ENCODE assay signal across 10 cellular contexts in the genomic region with DNA sequence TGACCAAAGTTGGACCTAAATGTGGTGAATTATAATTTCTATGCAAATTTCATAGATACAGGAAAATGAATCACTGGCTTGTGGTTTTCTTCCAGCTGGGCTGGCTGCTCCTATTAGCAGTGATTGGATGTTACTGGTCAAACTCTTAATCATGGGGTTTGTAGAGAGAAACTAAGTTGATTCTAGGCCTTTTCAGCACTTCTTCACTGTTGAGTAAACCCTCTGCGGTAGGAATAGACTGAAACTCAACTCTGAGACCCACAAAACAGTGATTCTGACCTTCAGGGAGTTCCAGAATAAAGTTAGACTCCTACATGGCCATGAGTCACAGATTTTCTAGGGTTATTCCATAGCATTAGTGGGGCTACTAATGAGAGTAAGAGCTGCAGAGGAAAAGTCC. TPM values are rescaled to one million over a fixed set of nuclear protein-coding genes. Genes with fewer than 3 reads are reported as not detected.
DNase-seq lines count a peak whose midpoint lies in the region; ATAC-seq and TF ChIP-seq lines count a peak whose summit lies in the region.
"Had no signal": no experiment of that assay in that cellular context is flagged by ENCODE, and none has a peak within 500 bp of the region (broad histone marks: within the 10 kb centered on the region; RNA-seq: fewer than 3 reads in every experiment).

No MANE protein-coding gene starts in this region.

- no peaks in the 10 kb centered on the region for H3K4me1 Mint-ChIP-seq in stimulated activated effector memory CD8-positive, alpha-beta T cell treated with anti-CD3 and anti-CD28 coated beads, Interleukin-12 subunit alpha, Interleukin-12 subunit beta, amount 100 ng/mL, for 72 hours
- H3K4me1 Mint-ChIP-seq: naive B cell had no signal

- no peaks in the 10 kb centered on the region for H3K9me3 Mint-ChIP-seq in stimulated activated effector memory CD8-positive, alpha-beta T cell treated with anti-CD3 and anti-CD28 coated beads, Interleukin-12 subunit alpha, Interleukin-12 subunit beta, amount 100 ng/mL, for 72 hours
- H3K9me3 Mint-ChIP-seq: naive B cell had no signal

- no peak overlapping the region for H3K4me3 Mint-ChIP-seq in stimulated activated effector memory CD8-positive, alpha-beta T cell treated with anti-CD3 and anti-CD28 coated beads, Interleukin-12 subunit alpha, Interleukin-12 subunit beta, amount 100 ng/mL, for 72 hours
- H3K4me3 Mint-ChIP-seq: naive B cell had no signal

- ATAC-seq in GM18873 (IDR thresholded peaks at IDR 0.05; ENCODE audit: low FRiP score, unreplicated experiment), result peak; percentile 58
- peak; percentile 84 for ATAC-seq in HG02870 (IDR thresholded peaks at IDR 0.05; ENCODE audit: unreplicated experiment)
- ATAC-seq in SK-N-SH treated with all-trans-retinoic acid at 6 μM for 48 hours, result peak; percentile 35; the same call in 1 of the 3 replicates
- ATAC-seq in stimulated activated effector memory CD8-positive, alpha-beta T cell treated with anti-CD3 and anti-CD28 coated beads, Interleukin-12 subunit alpha, Interleukin-12 subunit beta, amount 100 ng/mL, for 72 hours, result peak; percentile 70
- ATAC-seq in sciatic nerve, result no peak

- no peak for DNase-seq in stimulated activated effector memory CD8-positive, alpha-beta T cell treated with anti-CD3 and anti-CD28 coated beads, Interleukin-12 subunit alpha, Interleukin-12 subunit beta, amount 100 ng/mL, for 72 hours (ENCODE audit: low spot score in 2 of 2)
- DNase-seq in sciatic nerve (ENCODE audit: low spot score), result no peak
- DNase-seq in dedifferentiated amniotic fluid mesenchymal stem cell (ENCODE audit: extremely low spot score), result no peak
- no peak for DNase-seq in SW480 (ENCODE audit: low spot score)
- DNase-seq in NCI-H2107 (lab: John Stamatoyannopoulos, UW), result no peak
- DNase-seq: activated CD4-positive, alpha-beta T cell treated with anti-CD3 and anti-CD28 coated beads for 4 hours; naive B cell had no signal

- no peaks in the 10 kb centered on the region for H3K36me3 Mint-ChIP-seq in stimulated activated effector memory CD8-positive, alpha-beta T cell treated with anti-CD3 and anti-CD28 coated beads, Interleukin-12 subunit alpha, Interleukin-12 subunit beta, amount 100 ng/mL, for 72 hours
- H3K36me3 Mint-ChIP-seq: naive B cell had no signal

- intact Hi-C loops in sciatic nerve (cut with DNase I), result no loop called here

- H3K27ac Mint-ChIP-seq in stimulated activated effector memory CD8-positive, alpha-beta T cell treated with anti-CD3 and anti-CD28 coated beads, Interleukin-12 subunit alpha, Interleukin-12 subunit beta, amount 100 ng/mL, for 72 hours, result no peak overlapping the region

TF ChIP-seq in SK-N-SH treated with all-trans-retinoic acid at 6 μM for 48 hours, 23 proteins besides CTCF, POLR2A, EP300 and RAD21:
- no peak for TF ChIP-seq RARB (CRISPR knock-in tag; IDR thresholded peaks at IDR 0.05)
- no peak for TF ChIP-seq TCF4 (CRISPR knock-in tag; IDR thresholded peaks at IDR 0.05; ENCODE audit: borderline replicate concordance)
- TF ChIP-seq PPARA (CRISPR knock-in tag; IDR thresholded peaks at IDR 0.05; ENCODE audit: borderline replicate concordance), result no peak
- TF ChIP-seq ISL1 (CRISPR knock-in tag; IDR thresholded peaks at IDR 0.05), result no peak
- TF ChIP-seq ZC3H10 (CRISPR knock-in tag; IDR thresholded peaks at IDR 0.05), result no peak
- no peak for TF ChIP-seq ZNF565 (CRISPR knock-in tag; conservative IDR thresholded peaks at IDR 0.05; ENCODE audit: low read depth)
- no peak for TF ChIP-seq SNAI2 (CRISPR knock-in tag; IDR thresholded peaks at IDR 0.05)
- TF ChIP-seq CSDC2 (CRISPR knock-in tag; IDR thresholded peaks at IDR 0.05), result no peak
- TF ChIP-seq, protein P1, sequence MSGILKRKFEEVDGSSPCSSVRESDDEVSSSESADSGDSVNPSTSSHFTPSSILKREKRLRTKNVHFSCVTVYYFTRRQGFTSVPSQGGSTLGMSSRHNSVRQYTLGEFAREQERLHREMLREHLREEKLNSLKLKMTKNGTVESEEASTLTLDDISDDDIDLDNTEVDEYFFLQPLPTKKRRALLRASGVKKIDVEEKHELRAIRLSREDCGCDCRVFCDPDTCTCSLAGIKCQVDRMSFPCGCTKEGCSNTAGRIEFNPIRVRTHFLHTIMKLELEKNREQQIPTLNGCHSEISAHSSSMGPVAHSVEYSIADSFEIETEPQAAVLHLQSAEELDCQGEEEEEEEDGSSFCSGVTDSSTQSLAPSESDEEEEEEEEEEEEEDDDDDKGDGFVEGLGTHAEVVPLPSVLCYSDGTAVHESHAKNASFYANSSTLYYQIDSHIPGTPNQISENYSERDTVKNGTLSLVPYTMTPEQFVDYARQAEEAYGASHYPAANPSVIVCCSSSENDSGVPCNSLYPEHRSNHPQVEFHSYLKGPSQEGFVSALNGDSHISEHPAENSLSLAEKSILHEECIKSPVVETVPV (CRISPR knock-in tag; IDR thresholded peaks at IDR 0.05), result no peak
- TF ChIP-seq, protein P2, sequence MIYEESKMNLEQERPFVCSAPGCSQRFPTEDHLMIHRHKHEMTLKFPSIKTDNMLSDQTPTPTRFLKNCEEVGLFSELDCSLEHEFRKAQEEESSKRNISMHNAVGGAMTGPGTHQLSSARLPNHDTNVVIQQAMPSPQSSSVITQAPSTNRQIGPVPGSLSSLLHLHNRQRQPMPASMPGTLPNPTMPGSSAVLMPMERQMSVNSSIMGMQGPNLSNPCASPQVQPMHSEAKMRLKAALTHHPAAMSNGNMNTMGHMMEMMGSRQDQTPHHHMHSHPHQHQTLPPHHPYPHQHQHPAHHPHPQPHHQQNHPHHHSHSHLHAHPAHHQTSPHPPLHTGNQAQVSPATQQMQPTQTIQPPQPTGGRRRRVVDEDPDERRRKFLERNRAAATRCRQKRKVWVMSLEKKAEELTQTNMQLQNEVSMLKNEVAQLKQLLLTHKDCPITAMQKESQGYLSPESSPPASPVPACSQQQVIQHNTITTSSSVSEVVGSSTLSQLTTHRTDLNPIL (CRISPR knock-in tag; IDR thresholded peaks at IDR 0.05; ENCODE audit: low read depth), result no peak
- TF ChIP-seq ESRRG (CRISPR knock-in tag; IDR thresholded peaks at IDR 0.05), result no peak
- TF ChIP-seq ZFP3 (CRISPR knock-in tag; IDR thresholded peaks at IDR 0.05), result no peak
- no peak for TF ChIP-seq OSR1 (CRISPR knock-in tag; IDR thresholded peaks at IDR 0.05)
- no peak for TF ChIP-seq ZNF70 (CRISPR knock-in tag; IDR thresholded peaks at IDR 0.05)
- TF ChIP-seq TOX (CRISPR knock-in tag; IDR thresholded peaks at IDR 0.05; ENCODE audit: borderline replicate concordance), result no peak
- TF ChIP-seq, protein P3, sequence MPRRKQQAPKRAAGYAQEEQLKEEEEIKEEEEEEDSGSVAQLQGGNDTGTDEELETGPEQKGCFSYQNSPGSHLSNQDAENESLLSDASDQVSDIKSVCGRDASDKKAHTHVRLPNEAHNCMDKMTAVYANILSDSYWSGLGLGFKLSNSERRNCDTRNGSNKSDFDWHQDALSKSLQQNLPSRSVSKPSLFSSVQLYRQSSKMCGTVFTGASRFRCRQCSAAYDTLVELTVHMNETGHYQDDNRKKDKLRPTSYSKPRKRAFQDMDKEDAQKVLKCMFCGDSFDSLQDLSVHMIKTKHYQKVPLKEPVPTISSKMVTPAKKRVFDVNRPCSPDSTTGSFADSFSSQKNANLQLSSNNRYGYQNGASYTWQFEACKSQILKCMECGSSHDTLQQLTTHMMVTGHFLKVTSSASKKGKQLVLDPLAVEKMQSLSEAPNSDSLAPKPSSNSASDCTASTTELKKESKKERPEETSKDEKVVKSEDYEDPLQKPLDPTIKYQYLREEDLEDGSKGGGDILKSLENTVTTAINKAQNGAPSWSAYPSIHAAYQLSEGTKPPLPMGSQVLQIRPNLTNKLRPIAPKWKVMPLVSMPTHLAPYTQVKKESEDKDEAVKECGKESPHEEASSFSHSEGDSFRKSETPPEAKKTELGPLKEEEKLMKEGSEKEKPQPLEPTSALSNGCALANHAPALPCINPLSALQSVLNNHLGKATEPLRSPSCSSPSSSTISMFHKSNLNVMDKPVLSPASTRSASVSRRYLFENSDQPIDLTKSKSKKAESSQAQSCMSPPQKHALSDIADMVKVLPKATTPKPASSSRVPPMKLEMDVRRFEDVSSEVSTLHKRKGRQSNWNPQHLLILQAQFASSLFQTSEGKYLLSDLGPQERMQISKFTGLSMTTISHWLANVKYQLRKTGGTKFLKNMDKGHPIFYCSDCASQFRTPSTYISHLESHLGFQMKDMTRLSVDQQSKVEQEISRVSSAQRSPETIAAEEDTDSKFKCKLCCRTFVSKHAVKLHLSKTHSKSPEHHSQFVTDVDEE (CRISPR knock-in tag; IDR thresholded peaks at IDR 0.05), result no peak
- TF ChIP-seq, protein P4, sequence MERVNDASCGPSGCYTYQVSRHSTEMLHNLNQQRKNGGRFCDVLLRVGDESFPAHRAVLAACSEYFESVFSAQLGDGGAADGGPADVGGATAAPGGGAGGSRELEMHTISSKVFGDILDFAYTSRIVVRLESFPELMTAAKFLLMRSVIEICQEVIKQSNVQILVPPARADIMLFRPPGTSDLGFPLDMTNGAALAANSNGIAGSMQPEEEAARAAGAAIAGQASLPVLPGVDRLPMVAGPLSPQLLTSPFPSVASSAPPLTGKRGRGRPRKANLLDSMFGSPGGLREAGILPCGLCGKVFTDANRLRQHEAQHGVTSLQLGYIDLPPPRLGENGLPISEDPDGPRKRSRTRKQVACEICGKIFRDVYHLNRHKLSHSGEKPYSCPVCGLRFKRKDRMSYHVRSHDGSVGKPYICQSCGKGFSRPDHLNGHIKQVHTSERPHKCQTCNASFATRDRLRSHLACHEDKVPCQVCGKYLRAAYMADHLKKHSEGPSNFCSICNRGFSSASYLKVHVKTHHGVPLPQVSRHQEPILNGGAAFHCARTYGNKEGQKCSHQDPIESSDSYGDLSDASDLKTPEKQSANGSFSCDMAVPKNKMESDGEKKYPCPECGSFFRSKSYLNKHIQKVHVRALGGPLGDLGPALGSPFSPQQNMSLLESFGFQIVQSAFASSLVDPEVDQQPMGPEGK (CRISPR knock-in tag; IDR thresholded peaks at IDR 0.05; ENCODE audit: borderline replicate concordance), result no peak
- no peak for TF ChIP-seq BACH2 (CRISPR knock-in tag; IDR thresholded peaks at IDR 0.05; ENCODE audit: borderline replicate concordance)

RNA-seq across cellular contexts. Expression of a gene that starts 47.9 kb away (rescaled TPM):
- total RNA-seq in sciatic nerve, result 22.1 TPM
